Comparison of ENCODE assay signal across 1 cellular context in the genomic region with DNA sequence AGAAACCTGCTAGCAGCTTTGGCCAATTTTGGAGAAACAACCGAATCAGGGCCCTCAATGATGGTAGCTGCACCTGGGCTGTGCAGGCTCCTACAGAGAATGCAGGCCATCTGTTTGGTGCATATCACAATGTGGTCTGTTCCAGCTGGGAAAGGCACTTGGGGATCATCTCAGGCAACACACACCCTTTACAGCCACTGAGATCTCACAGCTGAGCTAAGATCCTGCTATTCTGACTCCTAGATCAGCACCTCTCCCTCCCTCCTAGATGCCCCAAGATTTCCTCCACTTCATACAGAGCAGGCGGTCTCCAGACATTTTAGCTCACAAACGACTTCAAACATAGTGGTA.
TF ChIP-seq lines count a peak whose summit lies in the region.

No MANE protein-coding gene starts in this region.

TF ChIP-seq in H1, 55 proteins besides CTCF, POLR2A, EP300 and RAD21:
- TF ChIP-seq CTBP2 (IDR thresholded peaks at IDR 0.05; ENCODE audit: borderline replicate concordance, insufficient read depth, insufficient read length, low read length) (no peak), GABPA (IDR thresholded peaks at IDR 0.05; ENCODE audit: borderline replicate concordance, insufficient read depth, low read length) (no peak), TAF7 (optimal IDR thresholded peaks at IDR 0.05; ENCODE audit: borderline replicate concordance, low read depth, low read length) (no peak), TCF12 (IDR thresholded peaks at IDR 0.05; ENCODE audit: low read depth, low read length) (no peak), EZH2 (IDR thresholded peaks at IDR 0.05; ENCODE audit: low read depth, low read length, severe bottlenecking) (no peak), RBBP5 (IDR thresholded peaks at IDR 0.05; ENCODE audit: borderline replicate concordance, low read depth, low read length) (no peak), RNF2 (IDR thresholded peaks at IDR 0.05; ENCODE audit: borderline replicate concordance, low read depth, low read length, missing control alignments, poor library complexity, severe bottlenecking) (no peak), ASH2L (IDR thresholded peaks at IDR 0.05; ENCODE audit: low read length) (no peak), NRF1 (IDR thresholded peaks at IDR 0.05; ENCODE audit: low read depth, low read length) (no peak), MAX (IDR thresholded peaks at IDR 0.05) (no peak), USF2 (IDR thresholded peaks at IDR 0.05; ENCODE audit: low read length) (no peak), NANOG (IDR thresholded peaks at IDR 0.05; ENCODE audit: insufficient read depth, low read depth, low read length, poor library complexity, severe bottlenecking) (no peak), RFX5 (IDR thresholded peaks at IDR 0.05; ENCODE audit: borderline replicate concordance, low read depth, low read length) (no peak), JUND (IDR thresholded peaks at IDR 0.05; ENCODE audit: low read length) (no peak), ZNF274 (IDR thresholded peaks at IDR 0.05; ENCODE audit: borderline replicate concordance, extremely low read depth, low read length) (no peak), KDM1A (IDR thresholded peaks at IDR 0.05; ENCODE audit: borderline replicate concordance, low read length) (no peak)
- TF ChIP-seq, protein P1, sequence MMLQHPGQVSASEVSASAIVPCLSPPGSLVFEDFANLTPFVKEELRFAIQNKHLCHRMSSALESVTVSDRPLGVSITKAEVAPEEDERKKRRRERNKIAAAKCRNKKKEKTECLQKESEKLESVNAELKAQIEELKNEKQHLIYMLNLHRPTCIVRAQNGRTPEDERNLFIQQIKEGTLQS (IDR thresholded peaks at IDR 0.05; ENCODE audit: insufficient read depth, low read depth, low read length) = no peak
